In genomic region chr1:200316148-200316803, GRCh38 we compare ENCODE assay signal across 21 cellular contexts.
DNase-seq lines count a peak whose midpoint lies in the region; ATAC-seq and TF ChIP-seq lines count a peak whose summit lies in the region.
"Had no signal": no experiment of that assay in that cellular context is flagged by ENCODE, and none has a peak within 500 bp of the region (broad histone marks: within the 10 kb centered on the region; RNA-seq: fewer than 3 reads in every experiment).

No MANE protein-coding gene starts in this region.

- H3K27ac Mint-ChIP-seq in nephron: peak overlapping the region in 2 of 3 experiments; percentile 3 to 52
- H3K27ac Mint-ChIP-seq: CD4-positive, CD25-positive, alpha-beta regulatory T cell; T-cell had no signal

- no peaks in the 10 kb centered on the region for H3K36me3 Mint-ChIP-seq in nephron (ENCODE audit: low read depth)
- H3K36me3 Mint-ChIP-seq: CD4-positive, CD25-positive, alpha-beta regulatory T cell; T-cell had no signal

- H3K4me1 Mint-ChIP-seq in nephron: peaks cover 22% of the 10 kb centered on the region
- H3K4me1 Mint-ChIP-seq: CD4-positive, CD25-positive, alpha-beta regulatory T cell; T-cell had no signal

- DNase-seq in Caki2 (ENCODE audit: low read depth) (peak; percentile 10), HEK293T (ENCODE audit: extremely low spot score) (peak; percentile 41), kidney tubule cell (ENCODE audit: low spot score) (peak; percentile 47), superior temporal gyrus (ENCODE audit: extremely low spot score) (no peak)
- no peak for DNase-seq in stimulated activated CD4-positive, alpha-beta T cell treated with anti-CD3 and anti-CD28 coated beads, Interleukin-2, amount 100 ng/mL, for 48 hours
- DNase-seq: CD4-positive, CD25-positive, alpha-beta regulatory T cell; DMS 273 treated with DMSO at 0.1 percent for 48 hours; DMS79 treated with DMSO at 0.1 percent for 48 hours; GOT3; KG1; NCI-H1092; NCI-H1436; NCI-H2029; NCI-H2171 treated with DMSO at 0.1 percent for 48 hours; NCI-H446 treated with DMSO at 0.1 percent for 48 hours; Peyer's patch; SJCRH30; T-cell had no signal

- H3K9me3 Mint-ChIP-seq in nephron: no peaks in the 10 kb centered on the region
- H3K9me3 Mint-ChIP-seq: CD4-positive, CD25-positive, alpha-beta regulatory T cell; T-cell had no signal

- peaks cover 32% of the 10 kb centered on the region for H3K27me3 Mint-ChIP-seq in nephron (ENCODE audit: low read depth)

- POLR2A ChIA-PET in HEK293T (lab: Yijun Ruan, JAX): no interaction called here

- H3K4me3 Mint-ChIP-seq in nephron: no peak overlapping the region
- H3K4me3 Mint-ChIP-seq: CD4-positive, CD25-positive, alpha-beta regulatory T cell; T-cell had no signal

- ATAC-seq in HG03095 (IDR thresholded peaks at IDR 0.05; ENCODE audit: unreplicated experiment): no peak
- ATAC-seq: HCT116, T-cell had no signal

- CTCF ChIA-PET in HEK293T (lab: Yijun Ruan, JAX): no interaction called here

- in situ Hi-C loops in Caki2 (cut with HindIII; ENCODE audit: low pct_unique_long_range_greater_than_20kb, low sequenced_read_pairs): no loop called here

- TF ChIP-seq CTCF in nephron (IDR thresholded peaks at IDR 0.05; ENCODE audit: unreplicated experiment in 3 of 3): no peak

TF ChIP-seq in HEK293T, 16 proteins besides CTCF, POLR2A, EP300 and RAD21:
- TF ChIP-seq L3MBTL2 (conservative IDR thresholded peaks at IDR 0.05): no peak
- TF ChIP-seq CTBP1 (IDR thresholded peaks at IDR 0.05; ENCODE audit: borderline replicate concordance): peak; percentile 95
- no peak for TF ChIP-seq FOXA1 (IDR thresholded peaks at IDR 0.05)
- TF ChIP-seq NFRKB (IDR thresholded peaks at IDR 0.05): no peak
- TF ChIP-seq FOXM1 (IDR thresholded peaks at IDR 0.05; ENCODE audit: borderline replicate concordance): no peak; the same call in 1 of the 2 replicates
- TF ChIP-seq SUZ12 (IDR thresholded peaks at IDR 0.05): no peak
- peak; percentile 95 for TF ChIP-seq PKNOX1 (IDR thresholded peaks at IDR 0.05)
- TF ChIP-seq TARDBP (IDR thresholded peaks at IDR 0.05): peak; percentile 48; the same call in 1 of the 2 replicates
- TF ChIP-seq FOXK2 (IDR thresholded peaks at IDR 0.05): no peak
- TF ChIP-seq ZNF384 (IDR thresholded peaks at IDR 0.05): no peak
- TF ChIP-seq ELF4 (IDR thresholded peaks at IDR 0.05): no peak
- TF ChIP-seq BHLHE40 (IDR thresholded peaks at IDR 0.05; ENCODE audit: borderline replicate concordance): no peak
- no peak for TF ChIP-seq SP1 (IDR thresholded peaks at IDR 0.05)
- TF ChIP-seq ARNT (IDR thresholded peaks at IDR 0.05): peak; percentile 89
- no peak for TF ChIP-seq LEF1 (IDR thresholded peaks at IDR 0.05; ENCODE audit: borderline replicate concordance)
- no peak for TF ChIP-seq HDGF (IDR thresholded peaks at IDR 0.05; ENCODE audit: borderline replicate concordance)

Comparison
In these comparisons a context has a peak if more than half of its experiments do, and no peak if none do; other contexts are left out.
1. DNase-seq: peak in Caki2 (single experiment), HEK293T (single experiment) and kidney tubule cell (single experiment); none in superior temporal gyrus (single experiment) and stimulated activated CD4-positive, alpha-beta T cell treated with anti-CD3 and anti-CD28 coated beads, Interleukin-2, amount 100 ng/mL, for 48 hours (0 of 2).